ENCODE assay signal across 1 cellular context in the genomic region with DNA sequence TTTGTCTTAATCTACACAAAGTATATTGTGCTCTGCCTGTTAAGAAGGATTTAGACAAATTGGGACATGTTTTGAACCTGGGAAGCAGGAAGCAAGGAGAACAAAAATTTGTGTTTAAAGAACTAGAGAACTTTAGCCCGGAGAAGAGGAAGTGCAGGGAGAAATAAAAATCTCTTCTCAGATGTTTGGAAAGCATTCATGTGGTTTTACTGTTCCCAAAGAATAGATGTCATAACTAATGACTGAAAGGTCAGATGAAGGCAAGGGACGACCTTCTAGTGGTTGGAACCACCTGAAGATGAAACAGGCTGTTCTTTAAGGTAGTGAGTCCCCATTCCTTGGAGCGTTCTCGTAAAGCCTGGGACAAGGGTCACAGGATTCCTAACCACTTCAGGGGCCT.
TF ChIP-seq lines count a peak whose summit lies in the region.

No MANE protein-coding gene starts in this region.

TF ChIP-seq in IMR-90, 13 proteins besides CTCF, POLR2A, EP300 and RAD21 (continued from another document):
- TF ChIP-seq, protein P1, sequence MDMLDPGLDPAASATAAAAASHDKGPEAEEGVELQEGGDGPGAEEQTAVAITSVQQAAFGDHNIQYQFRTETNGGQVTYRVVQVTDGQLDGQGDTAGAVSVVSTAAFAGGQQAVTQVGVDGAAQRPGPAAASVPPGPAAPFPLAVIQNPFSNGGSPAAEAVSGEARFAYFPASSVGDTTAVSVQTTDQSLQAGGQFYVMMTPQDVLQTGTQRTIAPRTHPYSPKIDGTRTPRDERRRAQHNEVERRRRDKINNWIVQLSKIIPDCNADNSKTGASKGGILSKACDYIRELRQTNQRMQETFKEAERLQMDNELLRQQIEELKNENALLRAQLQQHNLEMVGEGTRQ (IDR thresholded peaks at IDR 0.05; ENCODE audit: low read depth, low read length), result no peak
- TF ChIP-seq CHD1 (IDR thresholded peaks at IDR 0.05; ENCODE audit: low read depth, low read length), result no peak
- no peak for TF ChIP-seq MAFK (IDR thresholded peaks at IDR 0.05; ENCODE audit: low read depth, low read length)
- no peak for TF ChIP-seq RFX5 (IDR thresholded peaks at IDR 0.05; ENCODE audit: low read depth, low read length)
- TF ChIP-seq RCOR1 (IDR thresholded peaks at IDR 0.05; ENCODE audit: insufficient replicate concordance, low read length), result no peak
- TF ChIP-seq FOS (IDR thresholded peaks at IDR 0.05; ENCODE audit: low read depth, low read length), result no peak
TF ChIP-seq in IMR-90: peak in this region for 0.
